14 cellular contexts compared by ENCODE assay signal in genomic region chrX:69107231-69107739, GRCh38. TPM values are rescaled to one million over a fixed set of nuclear protein-coding genes. Genes with fewer than 3 reads are reported as not detected.
DNase-seq lines count a peak whose midpoint lies in the region; ATAC-seq, FAIRE-seq and TF ChIP-seq lines count a peak whose summit lies in the region.
"Had no signal": no experiment of that assay in that cellular context is flagged by ENCODE, and none has a peak within 500 bp of the region (broad histone marks: within the 10 kb centered on the region; RNA-seq: fewer than 3 reads in every experiment).

No MANE protein-coding gene starts in this region.

- BruUV-seq in K562 (replicated peaks; lab: Mats Ljungman, UMichigan): no TSS peak

- H3K36me3 Mint-ChIP-seq in activated T-cell treated with anti-CD3 and anti-CD28 coated beads, Interleukin-2, amount 50 U/mL, for 72 hours (ENCODE audit: insufficient read depth in 2 of 2): no peaks in the 10 kb centered on the region
- H3K36me3 Mint-ChIP-seq in CD8-positive, alpha-beta T cell: no peaks in the 10 kb centered on the region
- H3K36me3 Mint-ChIP-seq: natural killer cell had no signal

- H4K20me1 ChIP-seq in K562 (replicated peaks; ENCODE audit: control insufficient read depth, insufficient read depth, low read length): no peaks in the 10 kb centered on the region

- TF ChIP-seq POLR2A in K562 (conservative IDR thresholded peaks at IDR 0.05): no peak
- TF ChIP-seq POLR2A in stomach (IDR thresholded peaks at IDR 0.05): no peak
- no peak for TF ChIP-seq POLR2A in sigmoid colon (IDR thresholded peaks at IDR 0.05)

- POLR2A ChIA-PET in K562 (lab: Yijun Ruan, JAX): interaction anchor here (1.0 kb wide), 1 partner anchor 19 kb away, joined by 4 read pairs; no protein-coding TSS in a partner anchor
- POLR2A ChIA-PET in CD8-positive, alpha-beta T cell (lab: Charles Lee): no interaction called here

- H3K27me3 ChIP-seq in HUES6 (ENCODE audit: control insufficient read depth, insufficient read depth, low read length) (no peaks in the 10 kb centered on the region), K562 (ENCODE audit: control insufficient read depth in 2 of 2, insufficient read depth in 2 of 2, low read length in 2 of 2) (no peaks in the 10 kb centered on the region), stomach (peaks cover 0 to 15% (median 0%) of the 10 kb centered on the region in 3 donors), sigmoid colon (peaks cover 0 to 3% (median 0%) of the 10 kb centered on the region in 3 donors)
- no peaks in the 10 kb centered on the region for H3K27me3 ChIP-seq in CD8-positive, alpha-beta T cell (ENCODE audit: insufficient read depth, low read length)
- H3K27me3 ChIP-seq: SJCRH30 had no signal

- H3K36me3 ChIP-seq in HUES6 (ENCODE audit: control insufficient read depth, insufficient read depth, low read length): no peaks in the 10 kb centered on the region
- H3K36me3 ChIP-seq in K562 (ENCODE audit: control insufficient read depth, insufficient read depth, low read length): no peaks in the 10 kb centered on the region
- no peaks in the 10 kb centered on the region for H3K36me3 ChIP-seq in stomach
- no peaks in the 10 kb centered on the region for H3K36me3 ChIP-seq in sigmoid colon
- no peaks in the 10 kb centered on the region for H3K36me3 ChIP-seq in CD8-positive, alpha-beta T cell (ENCODE audit: insufficient read depth, low read length)
- H3K36me3 ChIP-seq: SJCRH30, spleen had no signal

- no peaks in the 10 kb centered on the region for H3K79me2 ChIP-seq in K562 (ENCODE audit: control insufficient read depth, insufficient read depth, low read length)

- peak; percentile 90 for ATAC-seq in K562
- ATAC-seq in activated T-cell treated with anti-CD3 and anti-CD28 coated beads, Interleukin-2, amount 50 U/mL, for 72 hours (replicated peaks in 1 of 2): no peak
- no peak for ATAC-seq in CD8-positive, alpha-beta T cell
- ATAC-seq: natural killer cell had no signal

- DNase-seq in K562 (ENCODE audit: extremely low read depth in 1 of 4, low spot score in 3 of 4) (peak; percentile 69 to 75 (median 72)), left kidney (ENCODE audit: low read depth, low spot score) (peak; percentile 89), stomach (peak; percentile 27), sigmoid colon (no peak), amniotic stem cell (lab: John Stamatoyannopoulos, UW) (no peak)
- DNase-seq in activated T-cell treated with anti-CD3 and anti-CD28 coated beads, Interleukin-2, amount 50 U/mL, for 72 hours: no peak
- DNase-seq in CD8-positive, alpha-beta T cell: no peak
- DNase-seq: dorsolateral prefrontal cortex, natural killer cell, NCI-H526 treated with DMSO at 0.1 percent for 48 hours, spleen had no signal

- CTCF ChIA-PET in K562 (lab: Yijun Ruan, JAX; ENCODE audit: low intra/inter-chr PET ratio): no interaction called here
- CTCF ChIA-PET in CD8-positive, alpha-beta T cell (lab: Charles Lee): no interaction called here

- H3K4me3 ChIP-seq in HUES6 (ENCODE audit: low read depth, low read length) (no peak overlapping the region), K562 (no peak overlapping the region), stomach (no peak overlapping the region), sigmoid colon (no peak overlapping the region)
- H3K4me3 ChIP-seq in CD8-positive, alpha-beta T cell (ENCODE audit: low read depth, low read length): no peak overlapping the region
- H3K4me3 ChIP-seq: dorsolateral prefrontal cortex, SJCRH30, spleen had no signal

- FAIRE-seq in K562 (lab: Jason Lieb, UNC): peak; percentile 74
- FAIRE-seq: keratinocyte had no signal

- H3K27me3 Mint-ChIP-seq in activated T-cell treated with anti-CD3 and anti-CD28 coated beads, Interleukin-2, amount 50 U/mL, for 72 hours (ENCODE audit: low read depth): peaks cover 33% of the 10 kb centered on the region
- H3K27me3 Mint-ChIP-seq in CD8-positive, alpha-beta T cell (ENCODE audit: low read depth): peaks cover 2% of the 10 kb centered on the region

- no peaks in the 10 kb centered on the region for H3K4me1 Mint-ChIP-seq in activated T-cell treated with anti-CD3 and anti-CD28 coated beads, Interleukin-2, amount 50 U/mL, for 72 hours (ENCODE audit: low read depth)
- H3K4me1 Mint-ChIP-seq in CD8-positive, alpha-beta T cell (ENCODE audit: low read depth): no peaks in the 10 kb centered on the region
- H3K4me1 Mint-ChIP-seq: natural killer cell had no signal

- no CpG with 5 or more reads among the region's 1 CpG for WGBS in K562 (ENCODE audit: insufficient coverage, low coverage, missing lambda C conversion rate)
- 0 to 27% (median 17%) methylated on average over 1 of the region's 1 CpG for WGBS in stomach, 5 donors
- 24 to 59% methylated on average over 1 of the region's 1 CpG for WGBS in sigmoid colon, 2 donors

- H3K27ac Mint-ChIP-seq in activated T-cell treated with anti-CD3 and anti-CD28 coated beads, Interleukin-2, amount 50 U/mL, for 72 hours: no peak overlapping the region
- no peak overlapping the region for H3K27ac Mint-ChIP-seq in CD8-positive, alpha-beta T cell
- H3K27ac Mint-ChIP-seq: natural killer cell had no signal

- H3K9ac ChIP-seq in HUES6 (ENCODE audit: low read length): peak overlapping the region; percentile 15
- H3K9ac ChIP-seq in K562 (ENCODE audit: insufficient read depth in 1 of 2, low read depth in 2 of 2, low read length in 2 of 2): peak overlapping the region; percentile 11 to 41; a peak in 2 of 4 replicates

- H3K27ac ChIP-seq in HUES6 (ENCODE audit: low read depth, low read length): no peak overlapping the region; the same call in 1 of the 2 replicates
- H3K27ac ChIP-seq in K562 (ENCODE audit: extremely low read depth, low read depth, low read length): peak overlapping the region; percentile 46; the same call in 1 of the 3 replicates
- no peak overlapping the region for H3K27ac ChIP-seq in stomach
- no peak overlapping the region for H3K27ac ChIP-seq in sigmoid colon
- no peak overlapping the region for H3K27ac ChIP-seq in CD8-positive, alpha-beta T cell (ENCODE audit: low read depth, low read length)
- H3K27ac ChIP-seq: dorsolateral prefrontal cortex, SJCRH30, spleen had no signal

- H3K4me2 ChIP-seq in K562 (ENCODE audit: insufficient read depth, low read length): peak overlapping the region; percentile 37; the same call in 1 of the 2 replicates

- no peaks in the 10 kb centered on the region for H3K9me3 Mint-ChIP-seq in activated T-cell treated with anti-CD3 and anti-CD28 coated beads, Interleukin-2, amount 50 U/mL, for 72 hours
- no peaks in the 10 kb centered on the region for H3K9me3 Mint-ChIP-seq in CD8-positive, alpha-beta T cell
- H3K9me3 Mint-ChIP-seq: natural killer cell had no signal

- peaks cover 5% of the 10 kb centered on the region for H3K9me1 ChIP-seq in K562 (ENCODE audit: control insufficient read depth, insufficient read depth, low read length)

- H2AFZ ChIP-seq in K562 (ENCODE audit: low read depth, low read length): peak overlapping the region; percentile 79

- TF ChIP-seq CTCF in K562 (IDR thresholded peaks at IDR 0.05 in 2 of 3, conservative IDR thresholded peaks at IDR 0.05 in 1 of 3; ENCODE audit: insufficient read depth in 2 of 3, low read depth in 1 of 3, low read length in 3 of 3) (no peak), stomach (IDR thresholded peaks at IDR 0.05) (no peak), sigmoid colon (IDR thresholded peaks at IDR 0.05) (no peak)
- TF ChIP-seq CTCF in CD8-positive, alpha-beta T cell (IDR thresholded peaks at IDR 0.05): no peak

- H3K4me3 Mint-ChIP-seq in activated T-cell treated with anti-CD3 and anti-CD28 coated beads, Interleukin-2, amount 50 U/mL, for 72 hours: no peak overlapping the region
- H3K4me3 Mint-ChIP-seq in CD8-positive, alpha-beta T cell: no peak overlapping the region
- H3K4me3 Mint-ChIP-seq: natural killer cell had no signal

- H3K4me1 ChIP-seq in HUES6 (ENCODE audit: control insufficient read depth, insufficient read depth, low read length) (peaks cover 62% of the 10 kb centered on the region), K562 (replicated peaks in 1 of 2; ENCODE audit: control insufficient read depth in 2 of 2, insufficient read depth in 2 of 2, low read length in 2 of 2) (peaks cover 24% of the 10 kb centered on the region in 2 experiments; a peak in 4 of 5 replicates), stomach (no peaks in the 10 kb centered on the region), sigmoid colon (peaks cover 0 to 11% (median 5%) of the 10 kb centered on the region in 4 donors)
- H3K4me1 ChIP-seq in CD8-positive, alpha-beta T cell (ENCODE audit: insufficient read depth, low read length): no peaks in the 10 kb centered on the region
- H3K4me1 ChIP-seq: spleen had no signal

- TF ChIP-seq EP300 in K562 (IDR thresholded peaks at IDR 0.05; ENCODE audit: low read length) (no peak), stomach (IDR thresholded peaks at IDR 0.05) (no peak), sigmoid colon (IDR thresholded peaks at IDR 0.05) (no peak)

- in situ Hi-C loops in K562 (cut with MboI): no loop called here

- intact Hi-C loops in K562 (cut with micrococcal nuclease) (no loop called here), stomach (cut with DNase I; ENCODE audit: low total_unique reads) (no loop called here), sigmoid colon (cut with DNase I) (no loop called here)
- intact Hi-C loops in CD8-positive, alpha-beta T cell (cut with DNase I, micrococcal nuclease): no loop called here

- TF ChIP-seq RAD21 in K562 (CRISPR knock-in tag; conservative IDR thresholded peaks at IDR 0.05 in 1 of 2, IDR thresholded peaks at IDR 0.05 in 1 of 2): no peak

- no peaks in the 10 kb centered on the region for H3K9me3 ChIP-seq in HUES6 (ENCODE audit: control insufficient read depth, insufficient read depth, low read depth, low read length)
- H3K9me3 ChIP-seq in K562 (replicated peaks; ENCODE audit: control insufficient read depth, insufficient read depth, low read depth, low read length): no peaks in the 10 kb centered on the region
- H3K9me3 ChIP-seq in stomach: no peaks in the 10 kb centered on the region
- no peaks in the 10 kb centered on the region for H3K9me3 ChIP-seq in sigmoid colon
- H3K9me3 ChIP-seq in CD8-positive, alpha-beta T cell (ENCODE audit: low read length): no peaks in the 10 kb centered on the region
- H3K9me3 ChIP-seq: SJCRH30, spleen had no signal

RNA-seq across cellular contexts. Expression of gene PJA1, which starts 58.0 kb away (rescaled TPM):
- 1.6 and 4.7 TPM in 2 replicates for total RNA-seq in K562 (2011; cell fraction: chromatin; rRNA removed; ENCODE audit: low replicate concordance)
- total RNA-seq in K562 (2011; cell fraction: nucleolus; rRNA removed): 0.92 and 1.3 TPM in 2 replicates
- 2.5 and 2.9 TPM in 2 replicates for total RNA-seq in K562 (2011; cell fraction: nucleoplasm; rRNA removed)
- 3.9 and 4.3 TPM in 2 replicates for total RNA-seq in K562 (2014; rRNA removed)
- total RNA-seq in K562 (2014; rRNA removed; fragmentation: Illumina TruSeq; extraction: Trizol): 5.7 and 6.0 TPM in 2 replicates
- total RNA-seq in K562 (2015; rRNA removed; fragmentation: Illumina TruSeq; extraction: Trizol): 4.0 TPM in 2 replicates
- 4.0 and 4.1 TPM in 2 replicates for total RNA-seq in K562 (2021)
- polyA plus RNA-seq in K562 (2011; rRNA removed): 2.8 and 3.3 TPM in 2 replicates
- 2.9 and 4.0 TPM in 2 replicates for polyA plus RNA-seq in K562 (2011; cell fraction: cytosol; rRNA removed)
- 2.5 TPM in 2 replicates for polyA plus RNA-seq in K562 (2011; cell fraction: nucleus; rRNA removed)
- polyA plus RNA-seq in K562 (2012): 5.0 and 6.4 TPM in 2 replicates
- 4.7 and 6.0 TPM in 2 replicates for polyA plus RNA-seq in K562 (2014; fragmentation: Illumina TruSeq; extraction: Trizol)
- 1 to 10 TPM; 1.6 to 1.8 TPM for polyA plus RNA-seq in K562 (2014; fragmentation: Nextera tagmentation; extraction: Ambion mirVana)
- polyA plus RNA-seq in K562 (2014; rRNA removed): 3.2 and 3.6 TPM in 2 replicates
- 5.7 and 6.4 TPM in 2 replicates for polyA minus RNA-seq in K562 (2011; rRNA and poly(A)+ RNA removed)
- polyA minus RNA-seq in K562 (2011; cell fraction: cytosol; rRNA and poly(A)+ RNA removed): 1.8 and 2.1 TPM in 2 replicates
- polyA minus RNA-seq in K562 (2011; cell fraction: nucleus; rRNA and poly(A)+ RNA removed): 0.81 and 0.89 TPM in 2 replicates
- 10 to 100 TPM in 3 of 5 donors, 1 to 10 TPM in 2; 1.7 to 41.4 (median 24.1) TPM for total RNA-seq in stomach
- 10 to 100 TPM in 2 of 3 donors, 1 to 10 TPM in 1; 8.9 to 13.1 (median 10.8) TPM for polyA plus RNA-seq in stomach
- 10 to 100 TPM; 26.3 to 27.4 TPM for total RNA-seq in activated T-cell treated with anti-CD3 and anti-CD28 coated beads, Interleukin-2, amount 50 U/mL, for 72 hours
- 10 to 100 TPM; 17.0 to 21.8 (median 19.1) TPM for total RNA-seq in sigmoid colon
- polyA plus RNA-seq in sigmoid colon: 10 to 100 TPM in 1 of 3 donors, 1 to 10 TPM in 2; 5.3 to 10.6 (median 6.0) TPM
- 10 to 100 TPM; 36.5 to 38.7 TPM for total RNA-seq in CD8-positive, alpha-beta T cell

Comparison
In these comparisons a context has a peak if more than half of its experiments do, and no peak if none do; other contexts are left out.
1. DNase-seq: peak in K562 (4 of 4), left kidney (single experiment) and stomach (single experiment); none in activated T-cell treated with anti-CD3 and anti-CD28 coated beads, Interleukin-2, amount 50 U/mL, for 72 hours (0 of 2), sigmoid colon (single experiment), CD8-positive, alpha-beta T cell (0 of 7) and amniotic stem cell (single experiment).